In genomic region chr15:85006201-85006600, GRCh38 we compare ENCODE assay signal across 20 cellular contexts. TPM values are rescaled to one million over a fixed set of nuclear protein-coding genes. Genes with fewer than 3 reads are reported as not detected.
A peak's percentile ranks its signal among the peaks of the same experiment; 100 is the strongest.
DNase-seq lines count a peak whose midpoint lies in the region; ATAC-seq, FAIRE-seq and TF ChIP-seq lines count a peak whose summit lies in the region.
"Had no signal": no experiment of that assay in that cellular context is flagged by ENCODE, and none has a peak within 500 bp of the region (broad histone marks: within the 10 kb centered on the region; RNA-seq: fewer than 3 reads in every experiment).

No MANE protein-coding gene starts in this region.

- H3K36me3 ChIP-seq in liver (ENCODE audit: control insufficient read depth in 4 of 4, insufficient read depth in 3 of 4, low read depth in 1 of 4, low read length in 3 of 4) (no peaks in the 10 kb centered on the region), transverse colon (no peaks in the 10 kb centered on the region), mesenchymal stem cell (ENCODE audit: control insufficient read depth in 1 of 2, insufficient read depth in 2 of 2, low read depth in 1 of 2, low read length in 2 of 2) (no peaks in the 10 kb centered on the region)
- H3K36me3 ChIP-seq: HAP-1 had no signal

- no peak overlapping the region for H2AFZ ChIP-seq in mesenchymal stem cell (ENCODE audit: low read depth, low read length)
- H2AFZ ChIP-seq: GM23248 had no signal

- TF ChIP-seq CTCF in A549 (IDR thresholded peaks at IDR 0.05), result no peak
- no peak for TF ChIP-seq CTCF in liver (IDR thresholded peaks at IDR 0.05; ENCODE audit: low read depth, low read length, missing input control)
- peak in 1 of 5 experiments; percentile 16 for TF ChIP-seq CTCF in transverse colon (IDR thresholded peaks at IDR 0.05)

- no peak overlapping the region for H3K14ac ChIP-seq in mesenchymal stem cell (ENCODE audit: low read length in 2 of 2)

- H3K9me3 ChIP-seq in A549 (no peaks in the 10 kb centered on the region), liver (ENCODE audit: control insufficient read depth in 4 of 4, low read length in 3 of 4) (no peaks in the 10 kb centered on the region), transverse colon (no peaks in the 10 kb centered on the region), mesenchymal stem cell (ENCODE audit: control insufficient read depth, low read length) (no peaks in the 10 kb centered on the region)
- H3K9me3 ChIP-seq: HAP-1 had no signal

- no peak overlapping the region for H2BK12ac ChIP-seq in mesenchymal stem cell (ENCODE audit: low read length in 2 of 2)

- H2AK5ac ChIP-seq in mesenchymal stem cell (ENCODE audit: low read length, severe bottlenecking), result no peak overlapping the region

- CTCF ChIA-PET in A549 (lab: Yijun Ruan, JAX), result interaction anchor here (0.5 to 2.4 kb wide), 6 partner anchors 18 to 407 kb away, joined by 3 to 5 read pairs (median 4); no protein-coding TSS in a partner anchor

- no peak overlapping the region for H2BK5ac ChIP-seq in mesenchymal stem cell (ENCODE audit: low read depth, low read length, poor library complexity, severe bottlenecking)

- H3K4me3 ChIP-seq in A549 (no peak overlapping the region), liver (ENCODE audit: low read depth in 1 of 3, low read length in 3 of 3) (no peak overlapping the region), transverse colon (no peak overlapping the region), mesenchymal stem cell (ENCODE audit: insufficient read depth in 1 of 2, low read depth in 1 of 2, low read length in 2 of 2) (no peak overlapping the region)
- H3K4me3 ChIP-seq: GM23248, HAP-1 had no signal

- H2BK120ac ChIP-seq in mesenchymal stem cell (ENCODE audit: low read depth, low read length), result no peak overlapping the region

- H3K4ac ChIP-seq in mesenchymal stem cell (ENCODE audit: low read depth in 1 of 2, low read length in 2 of 2), result no peak overlapping the region

- in situ Hi-C loops in transverse colon (cut with MboI; ENCODE audit: low pct_ligation_motif_present in 1 of 4, low pct_unique_long_range_greater_than_20kb in 1 of 4, low sequenced_read_pairs in 3 of 4), result no loop called here

- H3K27ac Mint-ChIP-seq in dendritic cell treated with granulocyte-macrophage colony-stimulating factor and Interleukin-4, amounts not matched to agents 40 ng/mL and 50 ng/mL, for 4 days, result peak overlapping the region; percentile 37
- H3K27ac Mint-ChIP-seq: B cell; CD4-positive, CD25-positive, alpha-beta regulatory T cell; CD8-positive, alpha-beta memory T cell had no signal

- TF ChIP-seq EP300 in A549 (IDR thresholded peaks at IDR 0.05) (no peak), transverse colon (IDR thresholded peaks at IDR 0.05; ENCODE audit: low read depth) (no peak)

- peaks cover 68% of the 10 kb centered on the region for H3K4me1 ChIP-seq in A549
- peaks cover 9 to 65% (median 51%) of the 10 kb centered on the region in 4 donors for H3K4me1 ChIP-seq in liver (ENCODE audit: control insufficient read depth in 4 of 4, insufficient read depth in 4 of 4, low read length in 3 of 4)
- H3K4me1 ChIP-seq in transverse colon, result peaks cover 48 to 83% (median 52%) of the 10 kb centered on the region in 4 donors
- peaks cover 5% of the 10 kb centered on the region for H3K4me1 ChIP-seq in mesenchymal stem cell (ENCODE audit: control insufficient read depth, insufficient read depth, low read depth, low read length)

- H3K27me3 ChIP-seq in liver (ENCODE audit: control insufficient read depth in 4 of 4, insufficient read depth in 4 of 4, low read length in 3 of 4) (no peaks in the 10 kb centered on the region), transverse colon (no peaks in the 10 kb centered on the region), mesenchymal stem cell (ENCODE audit: control insufficient read depth in 1 of 2, insufficient read depth in 1 of 2, low read length in 2 of 2) (no peaks in the 10 kb centered on the region)

- FAIRE-seq in A549 (lab: Jason Lieb, UNC), result no peak
- FAIRE-seq: GM12891, GM19239 had no signal

- no peak overlapping the region for H3K4me3 Mint-ChIP-seq in dendritic cell treated with granulocyte-macrophage colony-stimulating factor and Interleukin-4, amounts not matched to agents 40 ng/mL and 50 ng/mL, for 4 days
- H3K4me3 Mint-ChIP-seq: B cell; CD4-positive, CD25-positive, alpha-beta regulatory T cell; CD8-positive, alpha-beta memory T cell had no signal

- H3K18ac ChIP-seq in mesenchymal stem cell (ENCODE audit: low read depth in 1 of 2, low read length in 2 of 2), result no peak overlapping the region

- H3K27me3 Mint-ChIP-seq in dendritic cell treated with granulocyte-macrophage colony-stimulating factor and Interleukin-4, amounts not matched to agents 40 ng/mL and 50 ng/mL, for 4 days, result no peaks in the 10 kb centered on the region
- H3K27me3 Mint-ChIP-seq: B cell; CD4-positive, CD25-positive, alpha-beta regulatory T cell; CD8-positive, alpha-beta memory T cell had no signal

- no peak overlapping the region for H3K23ac ChIP-seq in mesenchymal stem cell (ENCODE audit: low read length in 2 of 2)

- H3K4me2 ChIP-seq in A549 (peak overlapping the region; percentile 44; the same call in 1 of the 3 replicates), mesenchymal stem cell (ENCODE audit: low read length, poor library complexity, severe bottlenecking) (no peak overlapping the region)

- H2BK15ac ChIP-seq in mesenchymal stem cell (ENCODE audit: low read depth, poor library complexity, severe bottlenecking), result no peak overlapping the region

- intact Hi-C loops in dendritic cell treated with granulocyte-macrophage colony-stimulating factor and Interleukin-4, amounts not matched to agents 40 ng/mL and 50 ng/mL, for 4 days (cut with micrococcal nuclease), result no loop called here
- intact Hi-C loops in transverse colon (cut with DNase I; ENCODE audit: low total_unique reads), result no loop called here

- no peak for ATAC-seq in A549

- TF ChIP-seq POLR2A in A549 (IDR thresholded peaks at IDR 0.05; ENCODE audit: low read length) (no peak), transverse colon (IDR thresholded peaks at IDR 0.05) (no peak)

- no peaks in the 10 kb centered on the region for H3K36me3 Mint-ChIP-seq in dendritic cell treated with granulocyte-macrophage colony-stimulating factor and Interleukin-4, amounts not matched to agents 40 ng/mL and 50 ng/mL, for 4 days (ENCODE audit: low read depth)
- H3K36me3 Mint-ChIP-seq: CD8-positive, alpha-beta memory T cell had no signal

- DNase-seq in A549 (ENCODE audit: low read depth in 1 of 2, low spot score in 1 of 2) (no peak), transverse colon (peak; percentile 41), mesenchymal stem cell (no peak), iPS-NIHi11 (ENCODE audit: low spot score) (no peak), NCI-H1436 treated with DMSO at 0.1 percent for 48 hours (lab: John Stamatoyannopoulos, UW) (no peak)
- DNase-seq: CD4-positive, CD25-positive, alpha-beta regulatory T cell; CD8-positive, alpha-beta memory T cell; COR-L47; DMS 273 treated with DMSO at 0.1 percent for 48 hours; DMS53; DND-41; EL; GM23248 had no signal

- peak overlapping the region in 1 of 2 donors; percentile 12 for H3K9ac ChIP-seq in liver (ENCODE audit: low read depth in 1 of 2, low read length in 2 of 2)
- no peak overlapping the region for H3K9ac ChIP-seq in mesenchymal stem cell (ENCODE audit: low read length)
- H3K9ac ChIP-seq: GM23248 had no signal

- H3K9me3 Mint-ChIP-seq in dendritic cell treated with granulocyte-macrophage colony-stimulating factor and Interleukin-4, amounts not matched to agents 40 ng/mL and 50 ng/mL, for 4 days, result no peaks in the 10 kb centered on the region
- H3K9me3 Mint-ChIP-seq: CD8-positive, alpha-beta memory T cell had no signal

- no peak overlapping the region for H4K8ac ChIP-seq in mesenchymal stem cell (ENCODE audit: low read length)

- no peak overlapping the region for H4K91ac ChIP-seq in mesenchymal stem cell (ENCODE audit: low read length)

- H3K4me1 Mint-ChIP-seq in dendritic cell treated with granulocyte-macrophage colony-stimulating factor and Interleukin-4, amounts not matched to agents 40 ng/mL and 50 ng/mL, for 4 days (ENCODE audit: low read depth), result peaks cover 88% of the 10 kb centered on the region

- WGBS in A549 (ENCODE audit: missing lambda C conversion rate), result 67% methylated on average over 2 of the region's 2 CpGs
- 69% methylated on average over 2 of the region's 2 CpGs for WGBS in liver
- WGBS in transverse colon (ENCODE audit: low coverage in 1 of 2), 2 donors, result 70 to 85% methylated on average over 2 of the region's 2 CpGs
- whole genome bisulfite sequencing in mesenchymal stem cell, result no CpG with 5 or more reads among the region's 2 CpGs

- TF ChIP-seq RAD21 in A549 (conservative IDR thresholded peaks at IDR 0.05 in 1 of 2, IDR thresholded peaks at IDR 0.05 in 1 of 2), result no peak
- TF ChIP-seq RAD21 in liver (IDR thresholded peaks at IDR 0.05), result peak; percentile 45 to 65

- peaks cover 41% of the 10 kb centered on the region for H3K79me1 ChIP-seq in mesenchymal stem cell (replicated peaks; ENCODE audit: low read length, poor library complexity, severe bottlenecking)

- POLR2A ChIA-PET in A549 (lab: Yijun Ruan, JAX), result no interaction called here

- no peak overlapping the region for H3K27ac ChIP-seq in A549
- no peak overlapping the region for H3K27ac ChIP-seq in liver (ENCODE audit: low read depth in 1 of 2, low read length in 2 of 2)
- no peak overlapping the region for H3K27ac ChIP-seq in transverse colon
- no peak overlapping the region for H3K27ac ChIP-seq in mesenchymal stem cell (ENCODE audit: low read length, poor library complexity, severe bottlenecking)
- H3K27ac ChIP-seq: 22Rv1, GM23248 had no signal

TF ChIP-seq in A549, 52 proteins besides CTCF, POLR2A, EP300 and RAD21 (continues in another document):
- TF ChIP-seq KDM1A (IDR thresholded peaks at IDR 0.05; ENCODE audit: low read depth), result no peak

TF ChIP-seq in liver, 16 proteins besides CTCF, POLR2A, EP300 and RAD21 (continues in another document):
- no peak for TF ChIP-seq EGR1 (IDR thresholded peaks at IDR 0.05; ENCODE audit: low read depth in 2 of 2)

RNA-seq across cellular contexts. Expression of gene PDE8A, which starts 24.5 kb away (rescaled TPM):
- polyA plus RNA-seq in A549 (2011; rRNA removed) (171 and 204 TPM in 2 replicates), A549 (2017; fragmentation: RNase III; extraction: RNeasy Plus Mini Kit Qiagen cat#74134 plus additional on column Dnase treatment) (44.4 to 45.3 TPM (median 45.0 TPM) in 3 replicates), liver (10 to 100 TPM; 11.2 to 18.6 TPM)
- polyA plus RNA-seq in A549 (2012; cell fraction: cytosol; rRNA removed), result 43.7 and 46.8 TPM in 2 replicates
- 57.8 and 99.2 TPM in 2 replicates for polyA plus RNA-seq in A549 (2012; cell fraction: nucleus; rRNA removed)
- polyA minus RNA-seq in A549 (2011; rRNA and poly(A)+ RNA removed), result 104 and 125 TPM in 2 replicates
- total RNA-seq in liver (10 to 100 TPM; 14.6 to 47.5 TPM), transverse colon (100 to 1,000 TPM; 115 to 188 (median 165) TPM)
- polyA plus RNA-seq in mesenchymal stem cell (2013, experiment 1 of 2), result 35.2 TPM
- polyA plus RNA-seq in mesenchymal stem cell (2013, experiment 2 of 2), result 34.9 TPM
